In genomic region chr12:30457621-30458289, GRCh38 we compare ENCODE assay signal across 11 cellular contexts.
DNase-seq lines count a peak whose midpoint lies in the region; ATAC-seq and TF ChIP-seq lines count a peak whose summit lies in the region.
"Had no signal": no experiment of that assay in that cellular context is flagged by ENCODE, and none has a peak within 500 bp of the region (broad histone marks: within the 10 kb centered on the region; RNA-seq: fewer than 3 reads in every experiment).

No MANE protein-coding gene starts in this region.

- intact Hi-C loops in heart left ventricle (cut with DNase I): no loop called here

- DNase-seq in NCI-H146 (lab: John Stamatoyannopoulos, UW): peak; percentile 9
- no peak for DNase-seq in NCI-H146 treated with DMSO at 0.1 percent for 48 hours (lab: John Stamatoyannopoulos, UW; ENCODE audit: unreplicated experiment)
- DNase-seq in SHP77 (lab: John Stamatoyannopoulos, UW): peak; percentile 52 to 75
- no peak for DNase-seq in heart left ventricle
- no peak for DNase-seq in suprapubic skin (ENCODE audit: low spot score in 2 of 2)
- DNase-seq: activated T-cell treated with anti-CD3 and anti-CD28 coated beads, Interleukin-2, amount 50 U/mL, for 24 hours; posterior cingulate gyrus had no signal

- TF ChIP-seq POLR2A in heart left ventricle (IDR thresholded peaks at IDR 0.05): no peak
- TF ChIP-seq POLR2A in suprapubic skin (IDR thresholded peaks at IDR 0.05): no peak

- WGBS in heart left ventricle, 4 donors: 36 to 47% (median 43%) methylated on average over 3 of the region's 3 CpGs
- WGBS in suprapubic skin: 36% methylated on average over 3 of the region's 3 CpGs

- ATAC-seq in heart left ventricle (peak; percentile 71 to 94 (median 83)), GM21381 (IDR thresholded peaks at IDR 0.05; ENCODE audit: unreplicated experiment) (no peak), HG02642 (IDR thresholded peaks at IDR 0.05; ENCODE audit: poor library complexity, unreplicated experiment) (no peak), GM18511 (IDR thresholded peaks at IDR 0.05; ENCODE audit: unreplicated experiment) (no peak)

- no peaks in the 10 kb centered on the region for H3K36me3 ChIP-seq in heart left ventricle
- H3K36me3 ChIP-seq in suprapubic skin: no peaks in the 10 kb centered on the region
- H3K36me3 ChIP-seq: BLaER1 had no signal

- H3K9me3 ChIP-seq in heart left ventricle (no peaks in the 10 kb centered on the region), suprapubic skin (no peaks in the 10 kb centered on the region)
- H3K9me3 ChIP-seq: BLaER1 had no signal

- no peak overlapping the region for H3K4me3 ChIP-seq in heart left ventricle
- no peak overlapping the region for H3K4me3 ChIP-seq in suprapubic skin
- H3K4me3 ChIP-seq: BLaER1 had no signal

- H3K27ac ChIP-seq in heart left ventricle (peak overlapping the region in 1 of 12 donors; percentile 44), suprapubic skin (peak overlapping the region; percentile 73)
- H3K27ac ChIP-seq: BLaER1 had no signal

- TF ChIP-seq CTCF in heart left ventricle (IDR thresholded peaks at IDR 0.05) (peak in 9 of 12 donors; percentile 18 to 50 (median 38)), suprapubic skin (IDR thresholded peaks at IDR 0.05) (peak in 1 of 2 donors; percentile 24)

- H3K27me3 ChIP-seq in heart left ventricle: no peaks in the 10 kb centered on the region
- no peaks in the 10 kb centered on the region for H3K27me3 ChIP-seq in suprapubic skin
- H3K27me3 ChIP-seq: BLaER1 had no signal

- H3K4me1 ChIP-seq in heart left ventricle (peaks cover 0 to 6% (median 0%) of the 10 kb centered on the region in 12 donors), suprapubic skin (peaks cover 7% of the 10 kb centered on the region)
- H3K4me1 ChIP-seq: BLaER1 had no signal

- TF ChIP-seq EP300 in suprapubic skin (IDR thresholded peaks at IDR 0.05): no peak

Comparison
In these comparisons a context has a peak if more than half of its experiments do, and no peak if none do; other contexts are left out.
1. DNase-seq: peak in NCI-H146 (single experiment) and SHP77 (2 of 2); none in NCI-H146 treated with DMSO at 0.1 percent for 48 hours (single experiment), heart left ventricle (0 of 5) and suprapubic skin (0 of 2).
2. ATAC-seq: peak in heart left ventricle (4 of 4); none in GM21381 (single experiment), HG02642 (single experiment) and GM18511 (single experiment).